In the genomic region with DNA sequence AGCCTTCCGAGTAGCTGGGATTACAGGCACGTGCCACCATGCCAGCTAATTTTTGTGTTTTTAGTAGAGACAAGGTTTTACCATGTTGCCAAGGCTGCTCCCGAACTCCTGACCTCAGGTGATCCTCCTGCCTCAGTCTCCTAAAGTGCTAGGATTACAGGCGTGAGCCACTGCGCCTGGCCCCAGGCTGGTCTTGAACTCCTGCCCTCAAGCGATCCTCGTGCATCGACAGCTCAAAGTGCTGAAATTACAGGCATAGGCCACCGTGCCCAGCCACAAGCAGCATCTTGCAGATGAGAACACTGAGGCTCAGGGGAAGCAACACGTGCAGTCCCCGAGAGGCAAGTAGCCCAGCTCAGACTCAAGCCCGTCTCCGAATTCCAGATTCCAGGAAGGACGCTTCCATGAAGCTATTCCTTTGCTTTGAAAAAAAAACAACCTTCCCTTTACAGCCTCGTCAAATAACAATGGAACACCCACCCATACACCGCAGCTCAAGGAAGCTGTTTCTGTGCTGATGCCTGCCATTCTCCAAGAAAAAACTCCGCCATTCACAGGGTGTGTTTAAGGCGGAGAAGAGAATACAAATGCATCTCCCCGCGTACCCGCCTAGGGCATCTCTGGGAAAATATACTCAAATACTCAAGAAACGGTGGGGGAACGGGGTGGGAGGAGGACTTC, we compare ENCODE assay signal across 22 cellular contexts. TPM values are rescaled to one million over a fixed set of nuclear protein-coding genes. Genes with fewer than 3 reads are reported as not detected.
DNase-seq lines count a peak whose midpoint lies in the region; ATAC-seq and TF ChIP-seq lines count a peak whose summit lies in the region.
"Had no signal": no experiment of that assay in that cellular context is flagged by ENCODE, and none has a peak within 500 bp of the region (broad histone marks: within the 10 kb centered on the region; RNA-seq: fewer than 3 reads in every experiment).

No MANE protein-coding gene starts in this region.

- no peak overlapping the region for H3K27ac Mint-ChIP-seq in Calu3 (ENCODE audit: unreplicated experiment)
- H3K27ac Mint-ChIP-seq: activated CD4-positive, alpha-beta memory T cell treated with anti-CD3 and anti-CD28 coated beads, Interleukin-2, amount 10 ng/mL, durations not matched to agents 7 days and 5 days; nephron progenitor cell had no signal

- no peak for ATAC-seq in Panc1
- no peak for ATAC-seq in left lung
- no peak for ATAC-seq in psoas muscle
- ATAC-seq in GM21423 (IDR thresholded peaks at IDR 0.05; ENCODE audit: unreplicated experiment): no peak
- ATAC-seq: foreskin keratinocyte had no signal

- TF ChIP-seq CTCF in Panc1 (IDR thresholded peaks at IDR 0.05) (no peak), left lung (IDR thresholded peaks at IDR 0.05) (no peak), psoas muscle (IDR thresholded peaks at IDR 0.05) (no peak), Calu3 (IDR thresholded peaks at IDR 0.05; ENCODE audit: unreplicated experiment) (no peak), PC-9 (conservative IDR thresholded peaks at IDR 0.05) (no peak)

- H3F3A ChIP-seq in PC-9 (ENCODE audit: insufficient read depth, low read depth): peaks cover 45% of the 10 kb centered on the region

- H3K4me1 Mint-ChIP-seq in Calu3 (ENCODE audit: low read depth, unreplicated experiment): peaks cover 21% of the 10 kb centered on the region
- H3K4me1 Mint-ChIP-seq: activated CD4-positive, alpha-beta memory T cell treated with anti-CD3 and anti-CD28 coated beads, Interleukin-2, amount 10 ng/mL, durations not matched to agents 7 days and 5 days had no signal

- H3K36me3 ChIP-seq in HUES48 (ENCODE audit: control insufficient read depth, insufficient read depth, low read length) (no peaks in the 10 kb centered on the region), Panc1 (ENCODE audit: control insufficient read depth, insufficient read depth, low read length) (no peaks in the 10 kb centered on the region), left lung (no peaks in the 10 kb centered on the region), psoas muscle (ENCODE audit: insufficient read depth in 1 of 2, low read depth in 1 of 2) (no peaks in the 10 kb centered on the region), PC-9 (ENCODE audit: low read depth) (no peaks in the 10 kb centered on the region)
- H3K36me3 ChIP-seq: esophagus squamous epithelium, sigmoid colon, tibial nerve had no signal

- POLR2A ChIA-PET in Panc1 (lab: Charles Lee): interaction anchor here (0.6 kb wide), 1 partner anchor 72 kb away, joined by 9 read pairs; no protein-coding TSS in a partner anchor
- POLR2A ChIA-PET in PC-9 (lab: Charles Lee; ENCODE audit: unreplicated experiment): interaction anchor here (0.6 kb wide), 2 partner anchors 14 to 848 kb away, joined by 3 to 4 read pairs; no protein-coding TSS in a partner anchor

- no peak overlapping the region for H3K4me3 ChIP-seq in HUES48 (ENCODE audit: low read depth, low read length)
- no peak overlapping the region for H3K4me3 ChIP-seq in Panc1 (ENCODE audit: low read depth in 2 of 2, low read length in 2 of 2)
- H3K4me3 ChIP-seq in left lung: no peak overlapping the region
- H3K4me3 ChIP-seq in psoas muscle: no peak overlapping the region
- no peak overlapping the region for H3K4me3 ChIP-seq in PC-9
- H3K4me3 ChIP-seq: esophagus squamous epithelium, sigmoid colon, tibial nerve had no signal

- H3K27me3 Mint-ChIP-seq in Calu3 (ENCODE audit: unreplicated experiment): no peaks in the 10 kb centered on the region

- BruUV-seq in Panc1 (replicated peaks; lab: Mats Ljungman, UMichigan): no TSS peak
- no TSS peak for BruUV-seq in Calu3 (replicated peaks; lab: Mats Ljungman, UMichigan)
- no TSS peak for BruUV-seq in PC-9 (replicated peaks; lab: Mats Ljungman, UMichigan)

- in situ Hi-C loops in Panc1 (cut with HindIII; ENCODE audit: low pct_unique_long_range_greater_than_20kb, low sequenced_read_pairs): no loop called here

- intact Hi-C loops in Panc1 (cut with micrococcal nuclease; ENCODE audit: unreplicated experiment): no loop called here
- intact Hi-C loops in left lung (cut with DNase I): no loop called here
- intact Hi-C loops in psoas muscle (cut with DNase I): loop anchor here in 1 of 2 donors (5.0 kb wide), 1 partner anchor 37 kb away; a partner anchor contains a TSS
- intact Hi-C loops in Calu3 (cut with micrococcal nuclease; ENCODE audit: unreplicated experiment): no loop called here
- intact Hi-C loops in PC-9 (cut with micrococcal nuclease; ENCODE audit: unreplicated experiment): no loop called here

- no peaks in the 10 kb centered on the region for H3K79me2 ChIP-seq in PC-9 (ENCODE audit: low read depth)

- no peaks in the 10 kb centered on the region for H4K20me1 ChIP-seq in PC-9 (ENCODE audit: insufficient read depth)

- no peaks in the 10 kb centered on the region for H3K9me3 Mint-ChIP-seq in Calu3 (ENCODE audit: low read depth, unreplicated experiment)

- H3K9ac ChIP-seq in HUES48 (ENCODE audit: low read depth, low read length): no peak overlapping the region

- no peaks in the 10 kb centered on the region for H3K9me3 ChIP-seq in HUES48 (ENCODE audit: control insufficient read depth, insufficient read depth, low read length)
- no peaks in the 10 kb centered on the region for H3K9me3 ChIP-seq in Panc1 (ENCODE audit: control insufficient read depth, insufficient read depth, low read depth, low read length)
- peaks cover 0 to 4% of the 10 kb centered on the region in 2 donors for H3K9me3 ChIP-seq in left lung
- no peaks in the 10 kb centered on the region for H3K9me3 ChIP-seq in psoas muscle
- no peaks in the 10 kb centered on the region; the same call in none of the 2 replicates for H3K9me3 ChIP-seq in PC-9 (ENCODE audit: insufficient read depth, low read depth)
- H3K9me3 ChIP-seq: esophagus squamous epithelium, sigmoid colon had no signal

- WGBS in psoas muscle, 3 donors: 65 to 71% (median 66%) methylated on average over 23 of the region's 23 CpGs

- peaks cover 12% of the 10 kb centered on the region for H3K36me3 Mint-ChIP-seq in Calu3 (ENCODE audit: insufficient read depth, unreplicated experiment)

- no peak overlapping the region for H3K4me3 Mint-ChIP-seq in Calu3 (ENCODE audit: low read depth, unreplicated experiment)
- H3K4me3 Mint-ChIP-seq: activated CD4-positive, alpha-beta memory T cell treated with anti-CD3 and anti-CD28 coated beads, Interleukin-2, amount 10 ng/mL, durations not matched to agents 7 days and 5 days; nephron progenitor cell had no signal

- H3K9me2 ChIP-seq in PC-9 (ENCODE audit: insufficient read depth): no peaks in the 10 kb centered on the region

- CTCF ChIA-PET in Panc1 (lab: Charles Lee) (interaction anchor here (0.7 kb wide), 1 partner anchor 50 kb away, joined by 7 read pairs; no protein-coding TSS in a partner anchor), Calu3 (lab: Charles Lee) (no interaction called here), PC-9 (lab: Charles Lee) (no interaction called here)

- H3K27ac ChIP-seq in HUES48 (ENCODE audit: low read depth, low read length) (peak overlapping the region; percentile 11), Panc1 (ENCODE audit: low read length) (peak overlapping the region; percentile 12; the same call in 1 of the 2 replicates), left lung (peak overlapping the region; percentile 13 to 23), psoas muscle (peak overlapping the region; percentile 75), PC-9 (no peak overlapping the region)
- H3K27ac ChIP-seq: foreskin keratinocyte, tibial nerve had no signal

- H2AFZ ChIP-seq in PC-9: no peak overlapping the region

- H3K4me1 ChIP-seq in HUES48 (ENCODE audit: control insufficient read depth, insufficient read depth, low read length) (peaks cover 13% of the 10 kb centered on the region; the same call in 1 of the 2 replicates), Panc1 (ENCODE audit: control insufficient read depth, insufficient read depth, low read length) (peaks cover 27% of the 10 kb centered on the region), left lung (peaks cover 3 to 61% of the 10 kb centered on the region in 2 donors), psoas muscle (peaks cover 39% of the 10 kb centered on the region), PC-9 (replicated peaks; ENCODE audit: insufficient read depth) (peaks cover 31% of the 10 kb centered on the region)

- DNase-seq in Panc1 (ENCODE audit: low read depth, low spot score) (no peak), left lung (no peak), psoas muscle (no peak), Calu3 (no peak), PC-9 (no peak)
- DNase-seq: activated CD4-positive, alpha-beta memory T cell treated with anti-CD3 and anti-CD28 coated beads, Interleukin-2, amount 10 ng/mL, durations not matched to agents 7 days and 5 days; activated CD8-positive, alpha-beta memory T cell treated with anti-CD3 and anti-CD28 coated beads, Interleukin-2, amount 50 U/mL, for 4 hours; activated naive CD4-positive, alpha-beta T cell; C1 segment of cervical spinal cord; central memory CD4-positive, alpha-beta T cell; DMS53; esophagus squamous epithelium; foreskin keratinocyte; NCI-H146; NCI-H446 treated with DMSO at 0.1 percent for 48 hours; nephron progenitor cell; sigmoid colon; stimulated activated CD4-positive, alpha-beta T cell treated with anti-CD3 and anti-CD28 coated beads, Interleukin-12 subunit alpha, Interleukin-12 subunit beta, amount 100 ng/mL, for 4 hours; stimulated activated CD4-positive, alpha-beta T cell treated with anti-CD3 and anti-CD28 coated beads, Interleukin-4, amount 100 ng/mL, for 1 hour had no signal

- H3K27me3 ChIP-seq in HUES48 (ENCODE audit: control insufficient read depth, insufficient read depth, low read length) (no peaks in the 10 kb centered on the region), Panc1 (ENCODE audit: control insufficient read depth, insufficient read depth, low read length) (no peaks in the 10 kb centered on the region), left lung (peaks cover 0 to 22% of the 10 kb centered on the region in 2 donors), psoas muscle (ENCODE audit: insufficient read depth in 3 of 3, low read length in 2 of 3) (no peaks in the 10 kb centered on the region), PC-9 (ENCODE audit: insufficient read depth, low read depth) (no peaks in the 10 kb centered on the region)
- H3K27me3 ChIP-seq: sigmoid colon, tibial nerve had no signal

- H3K4me2 ChIP-seq in PC-9: no peak overlapping the region

RNA-seq across cellular contexts. Expression of a gene that starts 34.5 kb away (rescaled TPM):
- 78.0 TPM for total RNA-seq in Panc1 (2021; ENCODE audit: unreplicated experiment)
- 109 TPM for polyA plus RNA-seq in Panc1 (2012; ENCODE audit: insufficient read length)
- 10 to 100 TPM; 21.9 to 28.2 TPM for total RNA-seq in left lung
- total RNA-seq in psoas muscle: 10 to 100 TPM in 3 of 4 donors, 1 to 10 TPM in 1; 7.5 to 16.4 (median 14.0) TPM
- polyA plus RNA-seq in psoas muscle: 10 to 100 TPM in 1 of 3 donors, 1 to 10 TPM in 2; 5.2 to 10.1 (median 5.8) TPM
- total RNA-seq in Calu3 (2022): 12.1 and 25.9 TPM in 2 replicates
- 35.5 and 39.7 TPM in 2 replicates for total RNA-seq in PC-9 (2021)

RNA-seq across cellular contexts. Expression of a gene that starts 40.1 kb away (rescaled TPM):
- 885 TPM for total RNA-seq in Panc1 (2021; ENCODE audit: unreplicated experiment)
- 1,559 TPM for polyA plus RNA-seq in Panc1 (2012; ENCODE audit: insufficient read length)
- 1,000 to 10,000 TPM; 1,506 to 1,575 TPM for total RNA-seq in left lung
- total RNA-seq in psoas muscle: 100 to 1,000 TPM; 266 to 539 (median 329) TPM
- polyA plus RNA-seq in psoas muscle: 1,000 to 10,000 TPM in 1 of 3 donors, 100 to 1,000 TPM in 2; 470 to 1,471 (median 727) TPM
- total RNA-seq in Calu3 (2022): 977 and 1,058 TPM in 2 replicates
- 1,699 and 2,252 TPM in 2 replicates for total RNA-seq in PC-9 (2021)
